1 cellular context compared by ENCODE assay signal in the genomic region with DNA sequence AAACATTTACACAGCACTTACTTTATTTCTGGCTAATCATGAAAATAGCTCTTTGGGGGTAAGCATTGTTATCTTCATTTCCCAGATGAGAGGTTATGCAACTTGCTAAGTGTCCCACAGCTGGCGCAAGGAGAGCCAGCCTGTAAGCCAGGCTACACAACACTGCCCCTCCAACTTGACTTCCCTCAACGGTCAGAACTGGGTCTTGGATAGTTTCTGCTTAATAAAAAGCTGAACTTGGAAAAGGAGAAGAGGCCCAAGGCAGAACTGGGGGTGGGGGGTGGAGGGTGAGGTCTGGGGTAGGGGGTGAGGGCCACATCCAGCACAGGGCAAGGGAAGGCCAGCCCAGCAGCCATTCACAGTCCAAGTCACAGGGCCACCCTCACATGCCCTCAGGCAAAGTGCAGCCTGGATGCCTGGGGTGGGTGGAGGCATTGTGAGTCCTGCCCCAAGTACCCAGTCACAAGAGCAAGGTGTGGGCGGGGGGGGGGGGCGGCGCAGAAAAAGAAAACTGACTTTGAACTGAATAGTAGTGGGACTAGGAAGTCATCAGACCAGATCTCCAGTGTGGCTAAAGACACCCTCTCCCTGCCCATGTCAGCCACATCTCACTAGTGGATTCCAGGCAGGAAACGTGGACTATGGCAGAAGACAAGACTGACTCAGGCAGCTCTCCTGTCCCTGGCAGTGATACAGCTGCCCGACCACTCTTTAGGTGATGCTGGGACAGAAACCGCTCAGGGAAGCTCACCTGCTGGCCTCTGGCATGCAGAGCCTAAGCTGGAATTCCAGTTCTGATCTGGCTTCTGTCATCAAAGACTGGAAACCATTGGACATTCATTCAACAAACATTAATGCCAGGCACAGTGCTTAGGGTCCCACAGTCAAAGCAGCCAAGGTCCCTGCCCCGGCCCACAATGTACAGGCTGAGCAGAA.
TF ChIP-seq lines count a peak whose summit lies in the region.

No MANE protein-coding gene starts in this region.

TF ChIP-seq in HCT116, 20 proteins besides CTCF, POLR2A, EP300 and RAD21 (continued from another document):
- TF ChIP-seq, protein P1, sequence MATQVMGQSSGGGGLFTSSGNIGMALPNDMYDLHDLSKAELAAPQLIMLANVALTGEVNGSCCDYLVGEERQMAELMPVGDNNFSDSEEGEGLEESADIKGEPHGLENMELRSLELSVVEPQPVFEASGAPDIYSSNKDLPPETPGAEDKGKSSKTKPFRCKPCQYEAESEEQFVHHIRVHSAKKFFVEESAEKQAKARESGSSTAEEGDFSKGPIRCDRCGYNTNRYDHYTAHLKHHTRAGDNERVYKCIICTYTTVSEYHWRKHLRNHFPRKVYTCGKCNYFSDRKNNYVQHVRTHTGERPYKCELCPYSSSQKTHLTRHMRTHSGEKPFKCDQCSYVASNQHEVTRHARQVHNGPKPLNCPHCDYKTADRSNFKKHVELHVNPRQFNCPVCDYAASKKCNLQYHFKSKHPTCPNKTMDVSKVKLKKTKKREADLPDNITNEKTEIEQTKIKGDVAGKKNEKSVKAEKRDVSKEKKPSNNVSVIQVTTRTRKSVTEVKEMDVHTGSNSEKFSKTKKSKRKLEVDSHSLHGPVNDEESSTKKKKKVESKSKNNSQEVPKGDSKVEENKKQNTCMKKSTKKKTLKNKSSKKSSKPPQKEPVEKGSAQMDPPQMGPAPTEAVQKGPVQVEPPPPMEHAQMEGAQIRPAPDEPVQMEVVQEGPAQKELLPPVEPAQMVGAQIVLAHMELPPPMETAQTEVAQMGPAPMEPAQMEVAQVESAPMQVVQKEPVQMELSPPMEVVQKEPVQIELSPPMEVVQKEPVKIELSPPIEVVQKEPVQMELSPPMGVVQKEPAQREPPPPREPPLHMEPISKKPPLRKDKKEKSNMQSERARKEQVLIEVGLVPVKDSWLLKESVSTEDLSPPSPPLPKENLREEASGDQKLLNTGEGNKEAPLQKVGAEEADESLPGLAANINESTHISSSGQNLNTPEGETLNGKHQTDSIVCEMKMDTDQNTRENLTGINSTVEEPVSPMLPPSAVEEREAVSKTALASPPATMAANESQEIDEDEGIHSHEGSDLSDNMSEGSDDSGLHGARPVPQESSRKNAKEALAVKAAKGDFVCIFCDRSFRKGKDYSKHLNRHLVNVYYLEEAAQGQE (IDR thresholded peaks at IDR 0.05; ENCODE audit: low read depth): no peak
- TF ChIP-seq, protein P2, sequence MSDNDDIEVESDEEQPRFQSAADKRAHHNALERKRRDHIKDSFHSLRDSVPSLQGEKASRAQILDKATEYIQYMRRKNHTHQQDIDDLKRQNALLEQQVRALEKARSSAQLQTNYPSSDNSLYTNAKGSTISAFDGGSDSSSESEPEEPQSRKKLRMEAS (IDR thresholded peaks at IDR 0.05): no peak
- no peak for TF ChIP-seq CBX3 (IDR thresholded peaks at IDR 0.05; ENCODE audit: low read depth)
- TF ChIP-seq FOSL1 (IDR thresholded peaks at IDR 0.05; ENCODE audit: low read depth): no peak
- TF ChIP-seq CEBPB (IDR thresholded peaks at IDR 0.05; ENCODE audit: low read depth): no peak
- no peak for TF ChIP-seq ZNF274 (IDR thresholded peaks at IDR 0.05; ENCODE audit: low read depth, low read length)
- no peak for TF ChIP-seq JUND (IDR thresholded peaks at IDR 0.05)
